20 cellular contexts compared by ENCODE assay signal in the genomic region with DNA sequence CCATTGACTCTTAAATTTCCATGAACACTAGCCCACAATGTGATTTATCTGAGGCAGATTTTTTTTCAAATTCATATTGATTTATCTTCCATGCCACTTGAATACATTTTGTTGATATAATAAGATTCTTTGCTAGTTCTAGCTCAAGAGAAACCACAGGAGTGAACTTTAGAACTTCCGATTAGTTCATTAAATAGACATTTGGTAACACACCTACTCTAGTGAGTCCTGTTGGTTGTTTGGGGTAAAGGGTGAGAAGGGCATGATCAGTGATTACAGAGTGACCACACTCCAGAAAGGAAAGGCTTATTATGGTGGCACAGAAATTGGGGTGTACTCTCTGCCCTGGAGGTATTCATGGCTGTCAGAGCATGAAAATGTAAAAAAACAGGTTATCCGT.
"Had no signal": no experiment of that assay in that cellular context is flagged by ENCODE, and none has a peak within 500 bp of the region (broad histone marks: within the 10 kb centered on the region; RNA-seq: fewer than 3 reads in every experiment).

No MANE protein-coding gene starts in this region.

- H3K9me3 Mint-ChIP-seq: T-cell had no signal

- H3K27me3 ChIP-seq: SJSA1 had no signal

- H3K4me1 Mint-ChIP-seq: T-cell had no signal

- H3K9me3 ChIP-seq: SJSA1 had no signal

- H3K27ac Mint-ChIP-seq: IgD-negative memory B cell, T-cell had no signal

- H3K4me3 Mint-ChIP-seq: IgD-negative memory B cell, T-cell had no signal

- FAIRE-seq: K562 had no signal

- H3K4me2 ChIP-seq: KMS-11 had no signal

- H3K4me1 ChIP-seq: SJSA1 had no signal

- H3K27ac ChIP-seq: HL-60, KMS-11, SJSA1, SK-N-MC had no signal

- H3K9ac ChIP-seq: KMS-11 had no signal

- H3K36me3 ChIP-seq: SJSA1 had no signal

- H3K36me3 Mint-ChIP-seq: IgD-negative memory B cell had no signal

- DNase-seq: Kasumi-1, MM.1S, NCI-H1092 treated with DMSO at 0.1 percent for 48 hours, NCI-H1436, NCI-H187, NCI-H2029 treated with DMSO at 0.1 percent for 48 hours, NCI-H2227 treated with DMSO at 0.1 percent for 48 hours, NCI-H524, NCI-H526 treated with DMSO at 0.1 percent for 48 hours, NCI-H748 treated with DMSO at 0.1 percent for 48 hours, Right ventricle myocardium superior, RPMI8226, SIG-M5, T-cell had no signal

- H3K4me3 ChIP-seq: K562, SJSA1, SK-N-MC had no signal

- ATAC-seq: K562, T-cell had no signal
